ENCODE assay signal across 24 cellular contexts in the genomic region with DNA sequence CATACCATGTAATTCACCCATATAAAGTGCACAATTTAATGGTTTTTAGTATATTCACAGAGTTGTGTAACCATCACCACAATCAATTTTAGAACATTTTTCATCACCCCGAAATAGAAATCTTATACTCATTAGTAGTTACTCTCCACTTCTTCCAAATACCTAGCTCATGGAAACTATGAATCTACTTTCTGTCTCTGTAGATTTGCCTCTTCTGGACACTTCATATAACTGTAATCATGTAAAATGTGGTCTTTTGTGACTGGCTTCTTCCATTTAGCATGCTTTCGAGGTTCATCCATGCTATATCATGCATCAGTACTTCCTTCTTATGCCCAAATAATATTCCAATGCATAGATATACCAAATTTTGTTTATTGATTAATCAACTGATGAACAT. TPM values are rescaled to one million over a fixed set of nuclear protein-coding genes. Genes with fewer than 3 reads are reported as not detected.
"Had no signal": no experiment of that assay in that cellular context is flagged by ENCODE, and none has a peak within 500 bp of the region (broad histone marks: within the 10 kb centered on the region; RNA-seq: fewer than 3 reads in every experiment).

No MANE protein-coding gene starts in this region.

- H3K4me1 Mint-ChIP-seq: WTC11 had no signal

- H3K9me3 Mint-ChIP-seq: activated T-helper 2 cell treated with anti-CD3 and anti-CD28 coated beads, Interferon-gamma antibody, Interleukin-2, Interleukin-4, amounts not matched to agents 10 μg/mL and 5 μg/mL and 100 μg/mL, durations not matched to agents 14 hours and 24 hours and 36 hours; WTC11 had no signal

- H3K27me3 Mint-ChIP-seq: activated CD8-positive, alpha-beta memory T cell treated with anti-CD3 and anti-CD28 coated beads, Interleukin-2, amount 10 ng/mL, durations not matched to agents 7 days and 5 days; T-helper 17 cell had no signal

- H3K4me3 Mint-ChIP-seq: activated CD8-positive, alpha-beta memory T cell treated with anti-CD3 and anti-CD28 coated beads, Interleukin-2, amount 10 ng/mL, durations not matched to agents 7 days and 5 days; activated naive CD8-positive, alpha-beta T cell treated with anti-CD3 and anti-CD28 coated beads, Interleukin-2, amount 10 ng/mL, durations not matched to agents 7 days and 5 days; T-helper 17 cell; WTC11 had no signal

- H3K36me3 Mint-ChIP-seq: WTC11 had no signal

- ATAC-seq: activated CD8-positive, alpha-beta memory T cell treated with anti-CD3 and anti-CD28 coated beads, Interleukin-2, amount 10 ng/mL, durations not matched to agents 7 days and 5 days; body of pancreas; K562; T-helper 17 cell; WTC11 had no signal

- DNase-seq: activated CD8-positive, alpha-beta memory T cell treated with anti-CD3 and anti-CD28 coated beads, Interleukin-2, amount 10 ng/mL, durations not matched to agents 7 days and 5 days; activated gamma-delta T cell treated with Interleukin-2 at 50 U/mL for 16 hours; activated naive CD8-positive, alpha-beta T cell treated with anti-CD3 and anti-CD28 coated beads, Interleukin-2, amount 10 ng/mL, durations not matched to agents 7 days and 5 days; activated T-cell treated with anti-CD3 and anti-CD28 coated beads, Interleukin-2, amount 50 U/mL, for 48 hours; body of pancreas; central memory CD4-positive, alpha-beta T cell; Karpas-422; MM.1S; NCI-H1105 treated with DMSO at 0.1 percent for 48 hours; NCI-H1436 treated with DMSO at 0.1 percent for 48 hours; NCI-H187; NCI-H2081; NCI-H510A treated with DMSO at 0.1 percent for 48 hours; NCI-H69; NK-92 treated with Interleukin-12 subunit alpha and Interleukin-12 subunit beta, amount 100 ng/mL, for 24 hours; SHP77; T-helper 17 cell; T-helper 9 cell had no signal

- H3K27ac Mint-ChIP-seq: activated CD8-positive, alpha-beta memory T cell treated with anti-CD3 and anti-CD28 coated beads, Interleukin-2, amount 10 ng/mL, durations not matched to agents 7 days and 5 days; activated naive CD8-positive, alpha-beta T cell treated with anti-CD3 and anti-CD28 coated beads, Interleukin-2, amount 10 ng/mL, durations not matched to agents 7 days and 5 days; activated T-helper 2 cell treated with anti-CD3 and anti-CD28 coated beads, Interferon-gamma antibody, Interleukin-2, Interleukin-4, amounts not matched to agents 10 μg/mL and 5 μg/mL and 100 μg/mL, durations not matched to agents 14 hours and 24 hours and 36 hours; T-helper 17 cell; WTC11 had no signal

RNA-seq across cellular contexts. Expression of a gene that starts 10.8 kb away (rescaled TPM):
- total RNA-seq: activated T-helper 2 cell treated with anti-CD3 and anti-CD28 coated beads, Interferon-gamma antibody, Interleukin-2, Interleukin-4, amounts not matched to agents 10 μg/mL and 5 μg/mL and 100 μg/mL, durations not matched to agents 14 hours and 24 hours and 36 hours; ascending aorta; bronchial epithelial cell; chondrocyte; WTC11 had no signal
